1 cellular context compared by ENCODE assay signal in the genomic region with DNA sequence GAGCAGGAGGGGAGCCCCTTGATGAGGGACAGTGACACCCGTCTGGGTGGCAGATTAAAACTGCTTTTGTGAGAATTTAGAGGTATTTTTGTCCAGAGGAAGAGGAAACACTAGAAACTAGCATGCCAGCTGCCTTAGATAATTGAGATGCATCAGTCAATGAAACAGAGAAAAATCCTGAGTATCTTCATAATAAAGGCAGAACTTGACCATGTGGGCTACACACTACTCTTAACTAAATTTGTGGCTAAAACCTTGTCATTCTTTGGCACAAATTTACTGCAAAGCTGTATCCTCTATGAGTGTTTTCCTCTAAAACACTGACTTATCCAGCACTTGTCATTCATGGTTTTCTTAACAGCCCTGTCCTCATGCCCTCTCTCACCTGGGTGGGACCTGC.
TF ChIP-seq lines count a peak whose summit lies in the region.

No MANE protein-coding gene starts in this region.

TF ChIP-seq in WTC11, 78 proteins besides CTCF, POLR2A, EP300 and RAD21 (continued from another document):
- TF ChIP-seq EMX1 (CRISPR knock-in tag; IDR thresholded peaks at IDR 0.05): no peak
- no peak for TF ChIP-seq TEAD1 (CRISPR knock-in tag; IDR thresholded peaks at IDR 0.05)
- TF ChIP-seq, protein P1, sequence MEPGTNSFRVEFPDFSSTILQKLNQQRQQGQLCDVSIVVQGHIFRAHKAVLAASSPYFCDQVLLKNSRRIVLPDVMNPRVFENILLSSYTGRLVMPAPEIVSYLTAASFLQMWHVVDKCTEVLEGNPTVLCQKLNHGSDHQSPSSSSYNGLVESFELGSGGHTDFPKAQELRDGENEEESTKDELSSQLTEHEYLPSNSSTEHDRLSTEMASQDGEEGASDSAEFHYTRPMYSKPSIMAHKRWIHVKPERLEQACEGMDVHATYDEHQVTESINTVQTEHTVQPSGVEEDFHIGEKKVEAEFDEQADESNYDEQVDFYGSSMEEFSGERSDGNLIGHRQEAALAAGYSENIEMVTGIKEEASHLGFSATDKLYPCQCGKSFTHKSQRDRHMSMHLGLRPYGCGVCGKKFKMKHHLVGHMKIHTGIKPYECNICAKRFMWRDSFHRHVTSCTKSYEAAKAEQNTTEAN (CRISPR knock-in tag; IDR thresholded peaks at IDR 0.05): no peak
- TF ChIP-seq NFATC4 (CRISPR knock-in tag; IDR thresholded peaks at IDR 0.05): no peak
- TF ChIP-seq, protein P2, sequence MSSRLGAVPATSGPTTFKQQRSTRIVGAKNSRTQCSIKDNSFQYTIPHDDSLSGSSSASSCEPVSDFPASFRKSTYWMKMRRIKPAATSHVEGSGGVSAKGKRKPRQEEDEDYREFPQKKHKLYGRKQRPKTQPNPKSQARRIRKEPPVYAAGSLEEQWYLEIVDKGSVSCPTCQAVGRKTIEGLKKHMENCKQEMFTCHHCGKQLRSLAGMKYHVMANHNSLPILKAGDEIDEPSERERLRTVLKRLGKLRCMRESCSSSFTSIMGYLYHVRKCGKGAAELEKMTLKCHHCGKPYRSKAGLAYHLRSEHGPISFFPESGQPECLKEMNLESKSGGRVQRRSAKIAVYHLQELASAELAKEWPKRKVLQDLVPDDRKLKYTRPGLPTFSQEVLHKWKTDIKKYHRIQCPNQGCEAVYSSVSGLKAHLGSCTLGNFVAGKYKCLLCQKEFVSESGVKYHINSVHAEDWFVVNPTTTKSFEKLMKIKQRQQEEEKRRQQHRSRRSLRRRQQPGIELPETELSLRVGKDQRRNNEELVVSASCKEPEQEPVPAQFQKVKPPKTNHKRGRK (CRISPR knock-in tag; IDR thresholded peaks at IDR 0.05; ENCODE audit: borderline replicate concordance): no peak
- TF ChIP-seq, protein P3, sequence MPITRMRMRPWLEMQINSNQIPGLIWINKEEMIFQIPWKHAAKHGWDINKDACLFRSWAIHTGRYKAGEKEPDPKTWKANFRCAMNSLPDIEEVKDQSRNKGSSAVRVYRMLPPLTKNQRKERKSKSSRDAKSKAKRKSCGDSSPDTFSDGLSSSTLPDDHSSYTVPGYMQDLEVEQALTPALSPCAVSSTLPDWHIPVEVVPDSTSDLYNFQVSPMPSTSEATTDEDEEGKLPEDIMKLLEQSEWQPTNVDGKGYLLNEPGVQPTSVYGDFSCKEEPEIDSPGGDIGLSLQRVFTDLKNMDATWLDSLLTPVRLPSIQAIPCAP (CRISPR knock-in tag; IDR thresholded peaks at IDR 0.05): no peak
- no peak for TF ChIP-seq OVOL2 (CRISPR knock-in tag; IDR thresholded peaks at IDR 0.05; ENCODE audit: borderline replicate concordance)
- TF ChIP-seq, protein P4, sequence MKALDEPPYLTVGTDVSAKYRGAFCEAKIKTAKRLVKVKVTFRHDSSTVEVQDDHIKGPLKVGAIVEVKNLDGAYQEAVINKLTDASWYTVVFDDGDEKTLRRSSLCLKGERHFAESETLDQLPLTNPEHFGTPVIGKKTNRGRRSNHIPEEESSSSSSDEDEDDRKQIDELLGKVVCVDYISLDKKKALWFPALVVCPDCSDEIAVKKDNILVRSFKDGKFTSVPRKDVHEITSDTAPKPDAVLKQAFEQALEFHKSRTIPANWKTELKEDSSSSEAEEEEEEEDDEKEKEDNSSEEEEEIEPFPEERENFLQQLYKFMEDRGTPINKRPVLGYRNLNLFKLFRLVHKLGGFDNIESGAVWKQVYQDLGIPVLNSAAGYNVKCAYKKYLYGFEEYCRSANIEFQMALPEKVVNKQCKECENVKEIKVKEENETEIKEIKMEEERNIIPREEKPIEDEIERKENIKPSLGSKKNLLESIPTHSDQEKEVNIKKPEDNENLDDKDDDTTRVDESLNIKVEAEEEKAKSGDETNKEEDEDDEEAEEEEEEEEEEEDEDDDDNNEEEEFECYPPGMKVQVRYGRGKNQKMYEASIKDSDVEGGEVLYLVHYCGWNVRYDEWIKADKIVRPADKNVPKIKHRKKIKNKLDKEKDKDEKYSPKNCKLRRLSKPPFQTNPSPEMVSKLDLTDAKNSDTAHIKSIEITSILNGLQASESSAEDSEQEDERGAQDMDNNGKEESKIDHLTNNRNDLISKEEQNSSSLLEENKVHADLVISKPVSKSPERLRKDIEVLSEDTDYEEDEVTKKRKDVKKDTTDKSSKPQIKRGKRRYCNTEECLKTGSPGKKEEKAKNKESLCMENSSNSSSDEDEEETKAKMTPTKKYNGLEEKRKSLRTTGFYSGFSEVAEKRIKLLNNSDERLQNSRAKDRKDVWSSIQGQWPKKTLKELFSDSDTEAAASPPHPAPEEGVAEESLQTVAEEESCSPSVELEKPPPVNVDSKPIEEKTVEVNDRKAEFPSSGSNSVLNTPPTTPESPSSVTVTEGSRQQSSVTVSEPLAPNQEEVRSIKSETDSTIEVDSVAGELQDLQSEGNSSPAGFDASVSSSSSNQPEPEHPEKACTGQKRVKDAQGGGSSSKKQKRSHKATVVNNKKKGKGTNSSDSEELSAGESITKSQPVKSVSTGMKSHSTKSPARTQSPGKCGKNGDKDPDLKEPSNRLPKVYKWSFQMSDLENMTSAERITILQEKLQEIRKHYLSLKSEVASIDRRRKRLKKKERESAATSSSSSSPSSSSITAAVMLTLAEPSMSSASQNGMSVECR (CRISPR knock-in tag; IDR thresholded peaks at IDR 0.05; ENCODE audit: borderline replicate concordance): no peak
